Comparison of ENCODE assay signal across 2 cellular contexts in genomic region chr15:41900526-41901380, GRCh38.
A peak's percentile ranks its signal among the peaks of the same experiment; 100 is the strongest.
TF ChIP-seq lines count a peak whose summit lies in the region.

No MANE protein-coding gene starts in this region.

TF ChIP-seq in HEK293, 187 proteins besides CTCF, POLR2A, EP300 and RAD21:
- no peak for TF ChIP-seq ZNF449 (tag by site-specific recombination; IDR thresholded peaks at IDR 0.05)
- peak; percentile 92 for TF ChIP-seq ZIC2 (tag by site-specific recombination; IDR thresholded peaks at IDR 0.05)
- TF ChIP-seq KLF1 (tag by site-specific recombination; IDR thresholded peaks at IDR 0.05) = no peak
- no peak for TF ChIP-seq SP2 (tag by site-specific recombination; IDR thresholded peaks at IDR 0.05)
- TF ChIP-seq ZSCAN23 (tag by site-specific recombination; IDR thresholded peaks at IDR 0.05) = no peak
- TF ChIP-seq ZNF670 (tag by site-specific recombination; IDR thresholded peaks at IDR 0.05; ENCODE audit: low read depth) = no peak
- TF ChIP-seq ZNF571 (tag by site-specific recombination; IDR thresholded peaks at IDR 0.05) = no peak
- no peak for TF ChIP-seq REST (tag by site-specific recombination; IDR thresholded peaks at IDR 0.05)
- 0 out of 2 replicates have a peak, but pooled peaks have one; percentile 38 for TF ChIP-seq RBAK (tag by site-specific recombination; IDR thresholded peaks at IDR 0.05)
- TF ChIP-seq ZBTB6 (tag by site-specific recombination; IDR thresholded peaks at IDR 0.05) = no peak
TF ChIP-seq in HEK293: peak in this region for 2.

TF ChIP-seq in GM12878, 131 proteins besides CTCF, POLR2A, EP300 and RAD21:
- no peak for TF ChIP-seq ZBTB33 (IDR thresholded peaks at IDR 0.05)
- no peak for TF ChIP-seq RBBP5 (conservative IDR thresholded peaks at IDR 0.05)
- no peak for TF ChIP-seq EED (IDR thresholded peaks at IDR 0.05; ENCODE audit: low read depth)
- TF ChIP-seq MLLT1 (IDR thresholded peaks at IDR 0.05) = no peak
- TF ChIP-seq NR2C1 (IDR thresholded peaks at IDR 0.05) = no peak
- TF ChIP-seq RELB (IDR thresholded peaks at IDR 0.05; ENCODE audit: low read depth) = no peak
- no peak for TF ChIP-seq GATAD2B (conservative IDR thresholded peaks at IDR 0.05; ENCODE audit: low read depth)
- no peak for TF ChIP-seq POLR2AphosphoS5 (IDR thresholded peaks at IDR 0.05; ENCODE audit: low read length)
- TF ChIP-seq SUPT20H (IDR thresholded peaks at IDR 0.05; ENCODE audit: borderline replicate concordance, control insufficient read depth, low read depth, low read length) = no peak
